32 cellular contexts compared by ENCODE assay signal in genomic region chr11:27806122-27806521, GRCh38.
"Had no signal": no experiment of that assay in that cellular context is flagged by ENCODE, and none has a peak within 500 bp of the region (broad histone marks: within the 10 kb centered on the region; RNA-seq: fewer than 3 reads in every experiment).

No MANE protein-coding gene starts in this region.

- H3K27ac ChIP-seq: coronary artery, esophagus squamous epithelium, heart right ventricle, parathyroid adenoma, right atrium auricular region, stomach, thoracic aorta, tibial nerve, vagina had no signal

- H3K4me1 Mint-ChIP-seq: memory B cell, mesothelial cell of epicardium, naive B cell, neural crest cell had no signal

- H3K4me1 ChIP-seq: esophagus squamous epithelium, heart right ventricle, parathyroid adenoma, right atrium auricular region, stomach, tibial nerve, vagina had no signal

- H3K36me3 ChIP-seq: esophagus squamous epithelium, heart right ventricle, right atrium auricular region, stomach, thoracic aorta, tibial nerve, vagina had no signal

- H3K79me2 ChIP-seq: parathyroid adenoma had no signal

- H3K9me3 Mint-ChIP-seq: memory B cell had no signal

- H3K36me3 Mint-ChIP-seq: memory B cell; mesothelial cell of epicardium; naive B cell; natural killer cell treated with Interleukin-12 subunit alpha and Interleukin-12 subunit beta and Interleukin-15 and Interleukin-18, amount 100 ng/mL, for 72 hours had no signal

- H3K27ac Mint-ChIP-seq: memory B cell; mesothelial cell of epicardium; naive B cell; natural killer cell treated with Interleukin-12 subunit alpha and Interleukin-12 subunit beta and Interleukin-15 and Interleukin-18, amount 100 ng/mL, for 72 hours; progenitor cell of endocrine pancreas had no signal

- H3K27me3 ChIP-seq: esophagus squamous epithelium, heart right ventricle, right atrium auricular region, stomach, tibial nerve, vagina had no signal

- DNase-seq: dermis blood vessel endothelial cell; effector memory CD4-positive, alpha-beta T cell; erythroblast; esophagus squamous epithelium; foreskin melanocyte; glutamatergic neuron; heart right ventricle; hippocampal formation; kidney; mucosa of descending colon; naive B cell; stimulated activated CD4-positive, alpha-beta T cell treated with anti-CD3 and anti-CD28 coated beads, Interleukin-12 subunit alpha, Interleukin-12 subunit beta, amount 100 ng/mL, for 4 hours; stimulated activated CD4-positive, alpha-beta T cell treated with anti-CD3 and anti-CD28 coated beads, Interleukin-1b, Interleukin-23, amount 100 ng/mL, for 48 hours; stimulated activated CD4-positive, alpha-beta T cell treated with anti-CD3 and anti-CD28 coated beads, Interleukin-4, amount 100 ng/mL, for 1 hour; stimulated activated CD8-positive, alpha-beta memory T cell treated with anti-CD3 and anti-CD28 coated beads, Interleukin-4, amount 100 ng/mL, for 48 hours; stimulated activated naive CD4-positive, alpha-beta T cell; stomach had no signal

- H2AFZ ChIP-seq: parathyroid adenoma had no signal

- H3K4me3 Mint-ChIP-seq: memory B cell; mesothelial cell of epicardium; naive B cell; natural killer cell treated with Interleukin-12 subunit alpha and Interleukin-12 subunit beta and Interleukin-15 and Interleukin-18, amount 100 ng/mL, for 72 hours; neural crest cell had no signal

- ATAC-seq: heart right ventricle; left lobe of liver; mucosa of descending colon; natural killer cell treated with Interleukin-12 subunit alpha and Interleukin-12 subunit beta and Interleukin-15 and Interleukin-18, amount 100 ng/mL, for 72 hours; sciatic nerve had no signal

- H3K9ac ChIP-seq: parathyroid adenoma had no signal

- H3K27me3 Mint-ChIP-seq: memory B cell; naive B cell; natural killer cell treated with Interleukin-12 subunit alpha and Interleukin-12 subunit beta and Interleukin-15 and Interleukin-18, amount 100 ng/mL, for 72 hours had no signal

- H3K9me3 ChIP-seq: esophagus squamous epithelium, mucosa of descending colon, right atrium auricular region, thoracic aorta, tibial nerve, vagina had no signal

- H3K4me3 ChIP-seq: coronary artery, esophagus squamous epithelium, heart right ventricle, lung, mucosa of descending colon, right atrium auricular region, smooth muscle cell, stomach, thoracic aorta, tibial nerve, vagina had no signal

- H3K4me2 ChIP-seq: smooth muscle cell had no signal
